21 cellular contexts compared by ENCODE assay signal in genomic region chr15:57379487-57379886, GRCh38. TPM values are rescaled to one million over a fixed set of nuclear protein-coding genes. Genes with fewer than 3 reads are reported as not detected.
DNase-seq lines count a peak whose midpoint lies in the region; ATAC-seq and TF ChIP-seq lines count a peak whose summit lies in the region.
"Had no signal": no experiment of that assay in that cellular context is flagged by ENCODE, and none has a peak within 500 bp of the region (broad histone marks: within the 10 kb centered on the region; RNA-seq: fewer than 3 reads in every experiment).

No MANE protein-coding gene starts in this region.

- H4K20me1 ChIP-seq in Loucy (ENCODE audit: insufficient read depth, low read length, poor library complexity, severe bottlenecking), result no peaks in the 10 kb centered on the region

- no peaks in the 10 kb centered on the region for H3K79me2 ChIP-seq in Loucy (ENCODE audit: insufficient read depth, low read length)

- no peak for TF ChIP-seq POLR2A in right lobe of liver (IDR thresholded peaks at IDR 0.05)
- TF ChIP-seq POLR2A in prostate gland (IDR thresholded peaks at IDR 0.05), result no peak

- H3K36me3 ChIP-seq in Loucy (ENCODE audit: insufficient read depth, low read length) (no peaks in the 10 kb centered on the region), endodermal cell (ENCODE audit: control insufficient read depth, insufficient read depth, low read length) (peaks cover 11% of the 10 kb centered on the region), right lobe of liver (no peaks in the 10 kb centered on the region), prostate gland (no peaks in the 10 kb centered on the region)
- H3K36me3 ChIP-seq: HAP-1 had no signal

- no peaks in the 10 kb centered on the region for H3K9me3 Mint-ChIP-seq in endodermal cell
- H3K9me3 Mint-ChIP-seq: CD4-positive, alpha-beta T cell; IgD-negative memory B cell had no signal

- peak overlapping the region; percentile 5 for H3K27ac Mint-ChIP-seq in endodermal cell
- H3K27ac Mint-ChIP-seq: CD4-positive, alpha-beta T cell; IgD-negative memory B cell had no signal

- intact Hi-C loops in right lobe of liver (cut with DNase I), result no loop called here
- intact Hi-C loops in prostate gland (cut with DNase I), result loop anchor here (10.0 kb wide), 1 partner anchor 145 kb away; no protein-coding TSS in a partner anchor
- intact Hi-C loops in dorsolateral prefrontal cortex (cut with DNase I), result no loop called here

- ATAC-seq in right lobe of liver, result peak in 3 of 4 donors; percentile 2 to 40 (median 15)
- ATAC-seq: A549, GM12878 had no signal

- peaks cover 4% of the 10 kb centered on the region for H3K4me1 ChIP-seq in Loucy (ENCODE audit: insufficient read depth, low read length, poor library complexity, severe bottlenecking)
- peaks cover 30% of the 10 kb centered on the region for H3K4me1 ChIP-seq in endodermal cell (ENCODE audit: control insufficient read depth, insufficient read depth, low read length)
- peaks cover 0 to 55% (median 16%) of the 10 kb centered on the region in 4 donors for H3K4me1 ChIP-seq in right lobe of liver
- peaks cover 9% of the 10 kb centered on the region for H3K4me1 ChIP-seq in prostate gland (replicated peaks)

- peaks cover 10% of the 10 kb centered on the region for H3K27me3 Mint-ChIP-seq in endodermal cell (ENCODE audit: insufficient read depth)

- TF ChIP-seq CTCF in Loucy (conservative IDR thresholded peaks at IDR 0.05; ENCODE audit: low read length) (no peak), endodermal cell (conservative IDR thresholded peaks at IDR 0.05) (no peak), right lobe of liver (IDR thresholded peaks at IDR 0.05) (no peak), prostate gland (IDR thresholded peaks at IDR 0.05) (no peak), dorsolateral prefrontal cortex (IDR thresholded peaks at IDR 0.05 in 54 of 56, conservative IDR thresholded peaks at IDR 0.05 in 2 of 56; ENCODE audit: low read depth in 1 of 56, partially characterized antibody in 56 of 56) (no peak)

- H3K4me3 ChIP-seq in Loucy (ENCODE audit: low read length, poor library complexity, severe bottlenecking) (no peak overlapping the region), endodermal cell (ENCODE audit: low read length) (peak overlapping the region; percentile 88), right lobe of liver (peak overlapping the region in 1 of 3 donors; percentile 9), prostate gland (peak overlapping the region in 1 of 2 donors; percentile 10), dorsolateral prefrontal cortex (peak overlapping the region in 4 of 59 donors; percentile 4 to 68 (median 10))
- H3K4me3 ChIP-seq: A549, GM12878, HAP-1 had no signal

- no peaks in the 10 kb centered on the region for H3F3A ChIP-seq in Loucy (ENCODE audit: low read depth)

- peaks cover 21% of the 10 kb centered on the region for H3K36me3 Mint-ChIP-seq in endodermal cell (ENCODE audit: low read depth)

- H3K4me1 Mint-ChIP-seq in endodermal cell, result peaks cover 65% of the 10 kb centered on the region

- peak overlapping the region; percentile 93 for H3K4me3 Mint-ChIP-seq in endodermal cell
- H3K4me3 Mint-ChIP-seq: CD4-positive, alpha-beta T cell had no signal

- no peaks in the 10 kb centered on the region for H3K9me2 ChIP-seq in Loucy (replicated peaks; ENCODE audit: low read depth, low read length)

- H3K9ac ChIP-seq in Loucy (ENCODE audit: low read depth, low read length, poor library complexity, severe bottlenecking) (no peak overlapping the region), endodermal cell (ENCODE audit: extremely low read depth, low read length, poor library complexity, severe bottlenecking) (no peak overlapping the region)

- H3K27me3 ChIP-seq in Loucy (ENCODE audit: insufficient read depth, low read length, poor library complexity, severe bottlenecking) (no peaks in the 10 kb centered on the region), endodermal cell (ENCODE audit: control insufficient read depth, insufficient read depth, low read length, poor library complexity, severe bottlenecking) (no peaks in the 10 kb centered on the region), right lobe of liver (no peaks in the 10 kb centered on the region), prostate gland (replicated peaks; ENCODE audit: insufficient read depth) (no peaks in the 10 kb centered on the region), dorsolateral prefrontal cortex (peaks cover 0 to 29% (median 4%) of the 10 kb centered on the region in 45 donors)

- H3K27ac ChIP-seq in endodermal cell (ENCODE audit: low read depth, low read length), result no peak overlapping the region
- H3K27ac ChIP-seq in right lobe of liver, result peak overlapping the region; percentile 95 to 97 (median 96)
- peak overlapping the region; percentile 95 to 96 for H3K27ac ChIP-seq in prostate gland
- H3K27ac ChIP-seq in dorsolateral prefrontal cortex, result peak overlapping the region in 3 of 59 donors; percentile 12 to 30 (median 15)
- H3K27ac ChIP-seq: A549 had no signal

- WGBS in endodermal cell (ENCODE audit: insufficient coverage in 1 of 2, insufficient read length in 1 of 2), 2 experiments, result 85 to 95% methylated on average over 2 to 3 of the region's 3 CpGs
- 13% methylated on average over 3 of the region's 3 CpGs for WGBS in right lobe of liver (ENCODE audit: insufficient coverage, low coverage, low lambda C conversion rate, missing lambda C conversion rate)
- WGBS in prostate gland, result 34% methylated on average over 3 of the region's 3 CpGs

- DNase-seq in endodermal cell (peak; percentile 5), right lobe of liver (no peak), prostate gland (ENCODE audit: low spot score) (no peak), EL (no peak), NCI-H146 treated with DMSO at 0.1 percent for 48 hours (lab: John Stamatoyannopoulos, UW; ENCODE audit: unreplicated experiment) (no peak), dorsolateral prefrontal cortex (no peak)
- DNase-seq: Caco-2; CD4-positive, alpha-beta T cell; Kasumi-1; MM.1S; NCI-H1092; NCI-H1694; NCI-H510A treated with DMSO at 0.1 percent for 48 hours; NCI-H82; RPMI8226; SIG-M5 had no signal

- no peak overlapping the region for H3K4me2 ChIP-seq in Loucy (ENCODE audit: low read depth, low read length, poor library complexity, severe bottlenecking)
- H3K4me2 ChIP-seq: A549 had no signal

- H2AFZ ChIP-seq in Loucy (ENCODE audit: low read length), result peak overlapping the region; percentile 45; the same call in 1 of the 2 replicates

- H3K9me3 ChIP-seq in Loucy (ENCODE audit: insufficient read depth, low read depth, low read length) (no peaks in the 10 kb centered on the region), endodermal cell (ENCODE audit: control insufficient read depth, low read length) (no peaks in the 10 kb centered on the region), right lobe of liver (no peaks in the 10 kb centered on the region), prostate gland (no peaks in the 10 kb centered on the region)
- H3K9me3 ChIP-seq: A549, Caco-2, HAP-1 had no signal

RNA-seq across cellular contexts. Expression of gene CGNL1, which starts 3.2 kb away (rescaled TPM):
- total RNA-seq in endodermal cell, result 10 to 100 TPM; 82.6 to 98.0 TPM
- polyA plus RNA-seq in endodermal cell (2013, experiment 1 of 2), result 15.1 TPM
- polyA plus RNA-seq in endodermal cell (2013, experiment 2 of 2), result 15.8 TPM
- total RNA-seq in right lobe of liver, result 10 to 100 TPM; 23.6 to 54.5 (median 42.9) TPM
- 10 to 100 TPM; 49.0 to 65.6 TPM for total RNA-seq in prostate gland
- total RNA-seq in dorsolateral prefrontal cortex, result 10 to 100 TPM; 10.6 to 65.4 (median 22.7) TPM
- total RNA-seq: CD4-positive, alpha-beta T cell had no signal
